In the genomic region with DNA sequence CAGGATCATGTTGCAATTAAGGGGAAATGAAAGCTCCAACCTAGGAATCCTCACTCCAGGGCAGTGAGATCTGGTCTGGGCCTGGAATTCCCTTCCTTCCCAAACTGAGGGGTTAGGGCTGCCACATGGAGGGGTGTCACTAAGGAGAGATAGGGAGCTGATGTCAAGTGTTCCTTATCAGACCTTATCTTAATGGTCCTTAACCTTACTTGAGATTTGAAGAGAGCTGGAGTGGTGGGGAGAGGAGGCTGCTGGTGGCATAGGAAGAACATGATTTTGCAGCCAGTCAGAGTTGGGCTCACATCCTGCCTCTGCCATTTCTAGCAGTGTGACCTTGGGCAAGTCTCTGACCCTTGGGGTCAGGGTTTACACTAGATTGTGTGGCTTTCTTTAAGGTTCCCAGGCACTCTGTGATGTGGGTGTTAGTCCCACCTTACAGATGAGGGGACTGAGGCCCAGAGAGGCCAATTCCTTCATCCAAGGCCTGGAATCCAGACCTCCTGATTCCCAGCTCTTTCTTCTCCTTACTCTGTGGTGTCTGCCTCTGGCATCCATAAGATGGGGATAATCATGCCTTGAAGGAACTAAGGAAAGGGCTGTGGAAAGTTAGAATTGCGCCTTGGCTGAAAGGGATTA, we compare ENCODE assay signal across 12 cellular contexts. TPM values are rescaled to one million over a fixed set of nuclear protein-coding genes. Genes with fewer than 3 reads are reported as not detected.
A peak's percentile ranks its signal among the peaks of the same experiment; 100 is the strongest.
DNase-seq lines count a peak whose midpoint lies in the region; ATAC-seq and TF ChIP-seq lines count a peak whose summit lies in the region.
"Had no signal": no experiment of that assay in that cellular context is flagged by ENCODE, and none has a peak within 500 bp of the region (broad histone marks: within the 10 kb centered on the region; RNA-seq: fewer than 3 reads in every experiment).

No MANE protein-coding gene starts in this region.

- no peaks in the 10 kb centered on the region for H3K27me3 ChIP-seq in duodenal mucosa (ENCODE audit: control insufficient read depth in 1 of 2, insufficient read depth in 2 of 2, low read length in 2 of 2)
- no peaks in the 10 kb centered on the region for H3K27me3 ChIP-seq in mesendoderm (ENCODE audit: insufficient read depth, low read length, poor library complexity)
- no peaks in the 10 kb centered on the region for H3K27me3 ChIP-seq in upper lobe of left lung
- H3K27me3 ChIP-seq in BE2C: no peaks in the 10 kb centered on the region

- peak overlapping the region; percentile 76 for H2BK5ac ChIP-seq in mesendoderm (ENCODE audit: low read length)

- H4K5ac ChIP-seq in mesendoderm (ENCODE audit: low read length): no peak overlapping the region

- ATAC-seq in upper lobe of left lung (ENCODE audit: low FRiP score in 2 of 2) (no peak), HG03135 (IDR thresholded peaks at IDR 0.05; ENCODE audit: unreplicated experiment) (no peak)

- H3K27ac ChIP-seq in duodenal mucosa (ENCODE audit: low read depth, low read length) (peak overlapping the region; percentile 98), mesendoderm (ENCODE audit: low read depth, low read length) (peak overlapping the region; percentile 77), upper lobe of left lung (peak overlapping the region; percentile 85 to 91 (median 86))

- TF ChIP-seq POLR2A in upper lobe of left lung (IDR thresholded peaks at IDR 0.05): no peak

- H3K36me3 ChIP-seq in duodenal mucosa (ENCODE audit: control insufficient read depth in 1 of 2, insufficient read depth in 2 of 2, low read length in 2 of 2): peaks cover 0 to 3% of the 10 kb centered on the region in 2 donors
- no peaks in the 10 kb centered on the region for H3K36me3 ChIP-seq in mesendoderm (ENCODE audit: control insufficient read depth, insufficient read depth, low read length)
- H3K36me3 ChIP-seq in upper lobe of left lung: no peaks in the 10 kb centered on the region
- no peaks in the 10 kb centered on the region for H3K36me3 ChIP-seq in BE2C

- H3K9me3 ChIP-seq in duodenal mucosa (ENCODE audit: control insufficient read depth in 1 of 2, low read length in 2 of 2) (no peaks in the 10 kb centered on the region), upper lobe of left lung (no peaks in the 10 kb centered on the region), BE2C (no peaks in the 10 kb centered on the region)

- H3K23ac ChIP-seq in mesendoderm (ENCODE audit: low read length): no peak overlapping the region

- H2AK5ac ChIP-seq in mesendoderm (ENCODE audit: low read length): peak overlapping the region; percentile 63

- peak overlapping the region; percentile 67 for H3K56ac ChIP-seq in mesendoderm (ENCODE audit: low read length)

- TF ChIP-seq EP300 in upper lobe of left lung (IDR thresholded peaks at IDR 0.05): no peak

- peak overlapping the region; percentile 0 for H3K4me2 ChIP-seq in mesendoderm (ENCODE audit: low read length)

- H3K4me1 ChIP-seq in duodenal mucosa (ENCODE audit: control insufficient read depth in 1 of 2, insufficient read depth in 2 of 2, low read length in 2 of 2) (peaks cover 62 to 67% of the 10 kb centered on the region in 2 donors), mesendoderm (ENCODE audit: control insufficient read depth, low read depth, low read length) (peaks cover 44% of the 10 kb centered on the region), upper lobe of left lung (peaks cover 32 to 71% (median 57%) of the 10 kb centered on the region in 4 donors), BE2C (no peaks in the 10 kb centered on the region; the same call in 1 of the 2 replicates)

- H3K79me2 ChIP-seq in mesendoderm (ENCODE audit: control insufficient read depth, insufficient read depth, low read length): peaks cover 41% of the 10 kb centered on the region

- DNase-seq in LNCaP clone FGC (ENCODE audit: low read depth) (no peak), mesendoderm (peak; percentile 96), upper lobe of left lung (no peak), SHP77 (lab: John Stamatoyannopoulos, UW) (no peak), ACHN (no peak), BE2C (no peak)
- DNase-seq: CD8-positive, alpha-beta T cell; occipital lobe; T-helper 9 cell had no signal

- H3K9ac ChIP-seq in duodenal mucosa (ENCODE audit: low read depth in 1 of 2, low read length in 2 of 2) (peak overlapping the region; percentile 76 to 80), mesendoderm (ENCODE audit: low read length) (peak overlapping the region; percentile 36)

- in situ Hi-C loops in ACHN (cut with HindIII; ENCODE audit: low pct_ligation_motif_present, low pct_unique_long_range_greater_than_20kb, low sequenced_read_pairs): no loop called here

- no CpG with 5 or more reads among the region's 1 CpG for WGBS in mesendoderm (ENCODE audit: extremely low coverage, insufficient coverage, low lambda C conversion rate)
- 48 to 82% methylated on average over 1 of the region's 1 CpG for WGBS in upper lobe of left lung, 2 donors

- TF ChIP-seq CTCF in LNCaP clone FGC (IDR thresholded peaks at IDR 0.05; ENCODE audit: control insufficient read depth, extremely low read depth, insufficient read depth) (no peak), upper lobe of left lung (IDR thresholded peaks at IDR 0.05) (no peak), BE2C (IDR thresholded peaks at IDR 0.05; ENCODE audit: low read depth, low read length) (no peak)

- no peak overlapping the region for H3K4ac ChIP-seq in mesendoderm (ENCODE audit: low read depth, low read length)

- peak overlapping the region; percentile 82 for H3K18ac ChIP-seq in mesendoderm (ENCODE audit: low read length)

- peaks cover 13% of the 10 kb centered on the region for H3K79me1 ChIP-seq in mesendoderm (ENCODE audit: low read length)

- peak overlapping the region; percentile 34 for H3K4me3 ChIP-seq in LNCaP clone FGC (ENCODE audit: low read depth, low read length)
- peak overlapping the region in 1 of 2 donors; percentile 44 for H3K4me3 ChIP-seq in duodenal mucosa (ENCODE audit: low read depth in 1 of 2, low read length in 2 of 2)
- H3K4me3 ChIP-seq in mesendoderm (ENCODE audit: low read length): no peak overlapping the region
- H3K4me3 ChIP-seq in upper lobe of left lung: peak overlapping the region in 1 of 4 donors; percentile 4
- no peak overlapping the region for H3K4me3 ChIP-seq in BE2C (ENCODE audit: low read depth, low read length)

- no peak overlapping the region for H4K8ac ChIP-seq in mesendoderm (ENCODE audit: low read depth, low read length)

- H2BK15ac ChIP-seq in mesendoderm (replicated peaks; ENCODE audit: low read depth): no peak overlapping the region

- H2BK120ac ChIP-seq in mesendoderm (ENCODE audit: low read depth, low read length): no peak overlapping the region

RNA-seq across cellular contexts. Expression of gene SYNC, which starts 56.3 kb away (rescaled TPM):
- 0.11 TPM for polyA plus RNA-seq in mesendoderm (2013, experiment 1 of 2)
- polyA plus RNA-seq in mesendoderm (2013, experiment 2 of 2): 0.06 TPM
- total RNA-seq in upper lobe of left lung: 10 to 100 TPM; 12.0 to 33.5 (median 25.8) TPM
- not detected for polyA plus RNA-seq in BE2C (2012; ENCODE audit: insufficient read depth, insufficient read length, low read depth)
- total RNA-seq: activated CD8-positive, alpha-beta memory T cell treated with anti-CD3 and anti-CD28 coated beads for 36 hours; CD8-positive, alpha-beta T cell had no signal

RNA-seq across cellular contexts. Expression of gene YARS1, which starts 58.2 kb away (rescaled TPM):
- polyA plus RNA-seq in mesendoderm (2013, experiment 1 of 2): 217 TPM
- polyA plus RNA-seq in mesendoderm (2013, experiment 2 of 2): 220 TPM
- total RNA-seq in upper lobe of left lung: 100 to 1,000 TPM in 3 of 6 donors, 10 to 100 TPM in 3; 82.1 to 110 (median 95.1) TPM
- polyA plus RNA-seq in BE2C (2012; ENCODE audit: insufficient read depth, insufficient read length, low read depth): 252 TPM

RNA-seq across cellular contexts. Expression of gene S100PBP, which starts 58.5 kb away (rescaled TPM):
- 15.2 TPM for polyA plus RNA-seq in mesendoderm (2013, experiment 1 of 2)
- polyA plus RNA-seq in mesendoderm (2013, experiment 2 of 2): 15.5 TPM
- total RNA-seq in upper lobe of left lung: 10 to 100 TPM; 20.8 to 85.9 (median 34.9) TPM
- 18.9 TPM for polyA plus RNA-seq in BE2C (2012; ENCODE audit: insufficient read depth, insufficient read length, low read depth)
